8 cellular contexts compared by ENCODE assay signal in genomic region chr2:68251187-68251854, GRCh38. TPM values are rescaled to one million over a fixed set of nuclear protein-coding genes. Genes with fewer than 3 reads are reported as not detected.
DNase-seq lines count a peak whose midpoint lies in the region; ATAC-seq and TF ChIP-seq lines count a peak whose summit lies in the region.

No MANE protein-coding gene starts in this region.

- peak overlapping the region; percentile 59 for H2AFZ ChIP-seq in mammary epithelial cell (ENCODE audit: low read depth, low read length)

- in situ Hi-C loops in mammary epithelial cell (cut with MboI; ENCODE audit: low sequenced_read_pairs in 2 of 2) = no loop called here

- peak; percentile 46 for ATAC-seq in GM18861 (IDR thresholded peaks at IDR 0.05; ENCODE audit: unreplicated experiment)
- peak; percentile 47 for ATAC-seq in HG03103 (IDR thresholded peaks at IDR 0.05; ENCODE audit: low read depth, unreplicated experiment)

- DNase-seq in A673 (ENCODE audit: low spot score) (peak; percentile 89), NCI-H2171 (lab: John Stamatoyannopoulos, UW) (peak; percentile 70), WERI-Rb-1 (peak; percentile 82), mammary epithelial cell (peak; percentile 84), immature natural killer cell (peak; percentile 74 to 79 (median 79))
- peak; percentile 58 for DNase-seq in stimulated activated CD4-positive, alpha-beta T cell treated with anti-CD3 and anti-CD28 coated beads, Interleukin-12 subunit alpha, Interleukin-12 subunit beta, amount 100 ng/mL, for 4 hours

- H3K36me3 ChIP-seq in A673 (ENCODE audit: insufficient read depth, low read length, poor library complexity, severe bottlenecking) (peaks cover 3% of the 10 kb centered on the region), WERI-Rb-1 (peaks cover 31% of the 10 kb centered on the region), mammary epithelial cell (ENCODE audit: insufficient read depth, low read length) (no peaks in the 10 kb centered on the region)

- H3K9me3 ChIP-seq in A673 (ENCODE audit: low read depth, low read length, poor library complexity, severe bottlenecking) = no peaks in the 10 kb centered on the region
- H3K9me3 ChIP-seq in WERI-Rb-1 (ENCODE audit: severe bottlenecking) = no peaks in the 10 kb centered on the region
- H3K9me3 ChIP-seq in mammary epithelial cell (replicated peaks; ENCODE audit: insufficient read depth, low read length) = no peaks in the 10 kb centered on the region

- peak overlapping the region; percentile 68 for H3K4me3 ChIP-seq in A673 (ENCODE audit: low read depth, low read length, poor library complexity, severe bottlenecking)
- peak overlapping the region; percentile 93 for H3K4me3 ChIP-seq in WERI-Rb-1 (ENCODE audit: low read depth, low read length)
- H3K4me3 ChIP-seq in mammary epithelial cell (replicated peaks in 1 of 3; ENCODE audit: insufficient read depth in 1 of 3, low read depth in 2 of 3, low read length in 3 of 3) = peak overlapping the region; percentile 57 to 89 (median 70)

- intact Hi-C loops in A673 (cut with micrococcal nuclease; ENCODE audit: unreplicated experiment) = loop anchor here (5.0 kb wide), 1 partner anchor 54 kb away; no protein-coding TSS in a partner anchor
- intact Hi-C loops in mammary epithelial cell (cut with micrococcal nuclease) = loop anchor here (1.0 to 2.0 kb wide), 3 partner anchors 27 to 95 kb away; partner anchors contain the start of gene PNO1

- H3K79me2 ChIP-seq in mammary epithelial cell (ENCODE audit: insufficient read depth, low read length) = peaks cover 73% of the 10 kb centered on the region

- H3K4me3 Mint-ChIP-seq in immature natural killer cell = peak overlapping the region; percentile 88 to 96 (median 94)

- 1% methylated on average over 17 of the region's 41 CpGs for WGBS in mammary epithelial cell (ENCODE audit: low coverage, missing lambda C conversion rate)

- dilution Hi-C loops in mammary epithelial cell (cut with HindIII; ENCODE audit: low sequenced_read_pairs) = no loop called here

- peak overlapping the region in 4 of 6 donors; percentile 95 to 98 (median 97) for H3K27ac Mint-ChIP-seq in immature natural killer cell

- H3K4me1 ChIP-seq in A673 (ENCODE audit: insufficient read depth, low read length, poor library complexity, severe bottlenecking) (peaks cover 30% of the 10 kb centered on the region), mammary epithelial cell (ENCODE audit: insufficient read depth, low read length) (peaks cover 13% of the 10 kb centered on the region)

- peak overlapping the region; percentile 90 for H3K9ac ChIP-seq in mammary epithelial cell (ENCODE audit: insufficient read depth, low read length)

- H3K4me2 ChIP-seq in mammary epithelial cell (ENCODE audit: insufficient read depth, low read depth, low read length) = peak overlapping the region; percentile 94

- peaks cover 14 to 31% (median 24%) of the 10 kb centered on the region in 3 donors for H3K27me3 Mint-ChIP-seq in immature natural killer cell (ENCODE audit: low read depth in 3 of 3)

- H3K27me3 ChIP-seq in A673 (replicated peaks; ENCODE audit: insufficient read depth, low read depth, low read length, poor library complexity) = no peaks in the 10 kb centered on the region
- H3K27me3 ChIP-seq in WERI-Rb-1 (ENCODE audit: insufficient read depth, low read depth, severe bottlenecking) = no peaks in the 10 kb centered on the region
- H3K27me3 ChIP-seq in mammary epithelial cell (ENCODE audit: insufficient read depth, low read length) = no peaks in the 10 kb centered on the region

- no peaks in the 10 kb centered on the region for H3K9me3 Mint-ChIP-seq in immature natural killer cell

- peaks cover 8% of the 10 kb centered on the region for H4K20me1 ChIP-seq in mammary epithelial cell (ENCODE audit: insufficient read depth, low read length)

- peak overlapping the region; percentile 79 for H3K27ac ChIP-seq in A673 (ENCODE audit: low read depth, low read length, poor library complexity, severe bottlenecking)
- peak overlapping the region; percentile 98 for H3K27ac ChIP-seq in WERI-Rb-1
- peak overlapping the region; percentile 84 for H3K27ac ChIP-seq in mammary epithelial cell (ENCODE audit: insufficient read depth, low read depth, low read length)

- TF ChIP-seq CTCF in A673 (conservative IDR thresholded peaks at IDR 0.05; ENCODE audit: low read depth, low read length) (peak; percentile 75), WERI-Rb-1 (IDR thresholded peaks at IDR 0.05; ENCODE audit: low read depth, low read length) (peak; percentile 78), mammary epithelial cell (conservative IDR thresholded peaks at IDR 0.05 in 1 of 2, IDR thresholded peaks at IDR 0.05 in 1 of 2; ENCODE audit: extremely low read depth in 1 of 2, insufficient read depth in 1 of 2, low read depth in 1 of 2, low read length in 2 of 2) (peak; percentile 63 to 71)

- peaks cover 22 to 30% of the 10 kb centered on the region in 2 donors for H3K4me1 Mint-ChIP-seq in immature natural killer cell

- peaks cover 0 to 5% (median 0%) of the 10 kb centered on the region in 3 donors for H3K36me3 Mint-ChIP-seq in immature natural killer cell

- CTCF ChIA-PET in A673 (lab: Charles Lee) = interaction anchor here (1.0 kb wide), 1 partner anchor 55 kb away, joined by 3 read pairs; no protein-coding TSS in a partner anchor
- CTCF ChIA-PET in mammary epithelial cell (lab: Charles Lee; ENCODE audit: low non-redundant PET) = interaction anchor here (0.6 kb wide), 1 partner anchor 93 kb away, joined by 3 read pairs; no protein-coding TSS in a partner anchor

- POLR2A ChIA-PET in A673 (lab: Charles Lee; ENCODE audit: low non-redundant PET) = no interaction called here

- no TSS peak for BruUV-seq in A673 (replicated peaks; lab: Mats Ljungman, UMichigan)
- BruUV-seq in mammary epithelial cell (replicated peaks; lab: Mats Ljungman, UMichigan) = no TSS peak

RNA-seq across cellular contexts. Expression of gene PPP3R1, which starts 1.0 kb away (rescaled TPM):
- total RNA-seq in A673 (2021) (83.8 and 86.0 TPM in 2 replicates), mammary epithelial cell (10 to 100 TPM; 26.5 to 59.3 TPM)
- polyA plus RNA-seq in mammary epithelial cell (16.6 TPM), immature natural killer cell (1 to 10 TPM; 7.1 to 7.4 (median 7.1) TPM)
- polyA minus RNA-seq in mammary epithelial cell = 36.7 TPM

Comparison
In these comparisons a context has a peak if more than half of its experiments do, and no peak if none do; other contexts are left out.
1. Peak in every context shown above with its lines: DNase-seq, ATAC-seq, H3K4me3 ChIP-seq and H3K27ac ChIP-seq.